In the genomic region with DNA sequence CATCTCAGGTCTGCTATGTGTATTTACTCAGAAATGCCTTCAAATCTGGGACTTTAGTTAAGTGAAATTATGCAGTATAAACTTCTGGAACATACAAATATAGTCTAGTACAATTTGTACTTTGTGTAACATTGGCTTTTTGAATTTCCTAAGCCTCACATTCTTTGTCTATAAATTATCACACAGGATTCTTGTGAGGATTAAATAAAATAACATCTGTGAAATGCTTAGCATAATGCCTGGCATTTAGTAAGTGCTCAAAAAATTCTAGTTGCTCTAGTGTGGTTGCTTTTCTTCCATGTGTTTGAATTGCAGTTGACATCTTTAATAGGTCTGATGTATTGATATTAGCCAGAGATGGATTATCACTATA, we compare ENCODE assay signal across 13 cellular contexts. TPM values are rescaled to one million over a fixed set of nuclear protein-coding genes. Genes with fewer than 3 reads are reported as not detected.
A peak's percentile ranks its signal among the peaks of the same experiment; 100 is the strongest.
DNase-seq lines count a peak whose midpoint lies in the region; ATAC-seq and TF ChIP-seq lines count a peak whose summit lies in the region.
"Had no signal": no experiment of that assay in that cellular context is flagged by ENCODE, and none has a peak within 500 bp of the region (broad histone marks: within the 10 kb centered on the region; RNA-seq: fewer than 3 reads in every experiment).

No MANE protein-coding gene starts in this region.

- peaks cover 2 to 7% of the 10 kb centered on the region in 2 experiments for H3K36me3 ChIP-seq in trophoblast cell (ENCODE audit: control insufficient read depth in 1 of 2, insufficient read depth in 2 of 2, low read length in 2 of 2)

- no peak overlapping the region for H4K91ac ChIP-seq in trophoblast cell (ENCODE audit: low read depth, low read length)

- POLR2A ChIA-PET in activated naive CD8-positive, alpha-beta T cell treated with anti-CD3 and anti-CD28 coated beads, Interleukin-2, amount 10 ng/mL, durations not matched to agents 7 days and 5 days (lab: Charles Lee): interaction anchor here (5.9 kb wide), 1 partner anchor 43 kb away, joined by 177 read pairs; the partner anchor contains the start of gene MAT2B
- POLR2A ChIA-PET in activated CD4-positive, alpha-beta memory T cell treated with anti-CD3 and anti-CD28 coated beads for 36 hours (lab: Charles Lee): interaction anchor here (0.7 to 6.2 kb wide), 2 partner anchors 34 to 44 kb away, joined by 3 to 235 read pairs; partner anchors contain the start of gene MAT2B

- H4K8ac ChIP-seq in trophoblast cell (ENCODE audit: low read depth, low read length): no peak overlapping the region

- H3K18ac ChIP-seq in trophoblast cell (ENCODE audit: low read length): no peak overlapping the region

- DNase-seq in activated naive CD8-positive, alpha-beta T cell treated with anti-CD3 and anti-CD28 coated beads, Interleukin-2, amount 10 ng/mL, durations not matched to agents 7 days and 5 days: no peak
- no peak for DNase-seq in activated naive CD8-positive, alpha-beta T cell treated with anti-CD3 and anti-CD28 coated beads, Interleukin-2, amount 50 U/mL, for 24 hours
- DNase-seq in activated CD4-positive, alpha-beta memory T cell treated with anti-CD3 and anti-CD28 coated beads for 36 hours: no peak
- no peak for DNase-seq in osteocyte (ENCODE audit: extremely low spot score, unreplicated experiment)
- no peak for DNase-seq in NCI-H2196 (lab: John Stamatoyannopoulos, UW; ENCODE audit: unreplicated experiment)
- DNase-seq in trophoblast cell: no peak
- DNase-seq: activated CD4-positive, alpha-beta T cell treated with anti-CD3 and anti-CD28 coated beads, Interleukin-2, amount 50 U/mL, for 4 hours; GF-D8; hippocampal formation; NCI-H1417 treated with DMSO at 0.1 percent for 48 hours; NCI-H524 treated with DMSO at 0.1 percent for 48 hours; stimulated activated CD4-positive, alpha-beta T cell treated with anti-CD3 and anti-CD28 coated beads, Interleukin-4, amount 100 ng/mL, for 4 hours had no signal

- CTCF ChIA-PET in activated CD4-positive, alpha-beta memory T cell treated with anti-CD3 and anti-CD28 coated beads for 36 hours (lab: Charles Lee): interaction anchor here (0.6 to 1.0 kb wide), 2 partner anchors 26 to 47 kb away, joined by 3 read pairs; partner anchors contain the start of gene CCNG1

- H2BK120ac ChIP-seq in trophoblast cell (ENCODE audit: insufficient read depth, low read length, poor library complexity): no peak overlapping the region

- H3K27ac ChIP-seq in trophoblast cell (ENCODE audit: low read depth, low read length): no peak overlapping the region

- peak overlapping the region; percentile 99 for H3K4me3 Mint-ChIP-seq in activated naive CD8-positive, alpha-beta T cell treated with anti-CD3 and anti-CD28 coated beads, Interleukin-2, amount 10 ng/mL, durations not matched to agents 7 days and 5 days
- no peak overlapping the region for H3K4me3 Mint-ChIP-seq in activated naive CD8-positive, alpha-beta T cell treated with anti-CD3 and anti-CD28 coated beads, Interleukin-2, amount 50 U/mL, for 24 hours
- H3K4me3 Mint-ChIP-seq in activated CD4-positive, alpha-beta memory T cell treated with anti-CD3 and anti-CD28 coated beads for 36 hours: no peak overlapping the region
- no peak overlapping the region for H3K4me3 Mint-ChIP-seq in osteocyte (ENCODE audit: unreplicated experiment)

- no peak for TF ChIP-seq CTCF in osteocyte (IDR thresholded peaks at IDR 0.05)

- no peak overlapping the region for H3K23ac ChIP-seq in trophoblast cell (ENCODE audit: low read length)

- no peak for ATAC-seq in activated naive CD8-positive, alpha-beta T cell treated with anti-CD3 and anti-CD28 coated beads, Interleukin-2, amount 10 ng/mL, durations not matched to agents 7 days and 5 days (ENCODE audit: low read depth)
- ATAC-seq in activated naive CD8-positive, alpha-beta T cell treated with anti-CD3 and anti-CD28 coated beads, Interleukin-2, amount 50 U/mL, for 24 hours: no peak

- no peak overlapping the region for H3K14ac ChIP-seq in trophoblast cell (ENCODE audit: low read length)

- H2BK5ac ChIP-seq in trophoblast cell (ENCODE audit: low read depth, low read length, poor library complexity): no peak overlapping the region

- H3K27me3 Mint-ChIP-seq in activated naive CD8-positive, alpha-beta T cell treated with anti-CD3 and anti-CD28 coated beads, Interleukin-2, amount 10 ng/mL, durations not matched to agents 7 days and 5 days: no peaks in the 10 kb centered on the region
- H3K27me3 Mint-ChIP-seq in activated naive CD8-positive, alpha-beta T cell treated with anti-CD3 and anti-CD28 coated beads, Interleukin-2, amount 50 U/mL, for 24 hours: peaks cover 3% of the 10 kb centered on the region
- H3K27me3 Mint-ChIP-seq in activated CD4-positive, alpha-beta memory T cell treated with anti-CD3 and anti-CD28 coated beads for 36 hours: peaks cover 4% of the 10 kb centered on the region
- no peaks in the 10 kb centered on the region for H3K27me3 Mint-ChIP-seq in osteocyte (ENCODE audit: unreplicated experiment)

- H3K79me1 ChIP-seq in trophoblast cell (ENCODE audit: low read length): peaks cover 16% of the 10 kb centered on the region

- no peak overlapping the region for H3K4me3 ChIP-seq in trophoblast cell (ENCODE audit: low read depth, low read length)
- H3K4me3 ChIP-seq: lung had no signal

- no peaks in the 10 kb centered on the region for H3K4me1 ChIP-seq in trophoblast cell (ENCODE audit: control insufficient read depth in 1 of 2, insufficient read depth in 2 of 2, low read length in 2 of 2)

- H2BK12ac ChIP-seq in trophoblast cell (ENCODE audit: low read length): no peak overlapping the region

- no peak overlapping the region for H3K9ac ChIP-seq in trophoblast cell (ENCODE audit: low read length)

- no peak overlapping the region for H3K4me2 ChIP-seq in trophoblast cell (ENCODE audit: low read length)

- no peaks in the 10 kb centered on the region for H3K9me3 ChIP-seq in trophoblast cell (ENCODE audit: insufficient read depth, low read depth, low read length)

- no peak overlapping the region for H2AFZ ChIP-seq in trophoblast cell (ENCODE audit: insufficient read depth, low read length, poor library complexity)

- H3K27ac Mint-ChIP-seq in activated naive CD8-positive, alpha-beta T cell treated with anti-CD3 and anti-CD28 coated beads, Interleukin-2, amount 10 ng/mL, durations not matched to agents 7 days and 5 days: peak overlapping the region; percentile 99
- H3K27ac Mint-ChIP-seq in activated naive CD8-positive, alpha-beta T cell treated with anti-CD3 and anti-CD28 coated beads, Interleukin-2, amount 50 U/mL, for 24 hours: no peak overlapping the region
- peak overlapping the region; percentile 33 for H3K27ac Mint-ChIP-seq in activated CD4-positive, alpha-beta memory T cell treated with anti-CD3 and anti-CD28 coated beads for 36 hours
- peak overlapping the region; percentile 92 for H3K27ac Mint-ChIP-seq in osteocyte (ENCODE audit: unreplicated experiment)

- H3K27me3 ChIP-seq in trophoblast cell (ENCODE audit: insufficient read depth, low read length): no peaks in the 10 kb centered on the region

- H3K4me1 Mint-ChIP-seq in activated naive CD8-positive, alpha-beta T cell treated with anti-CD3 and anti-CD28 coated beads, Interleukin-2, amount 10 ng/mL, durations not matched to agents 7 days and 5 days: peaks cover 21% of the 10 kb centered on the region
- peaks cover 24% of the 10 kb centered on the region for H3K4me1 Mint-ChIP-seq in activated naive CD8-positive, alpha-beta T cell treated with anti-CD3 and anti-CD28 coated beads, Interleukin-2, amount 50 U/mL, for 24 hours
- peaks cover 24% of the 10 kb centered on the region for H3K4me1 Mint-ChIP-seq in activated CD4-positive, alpha-beta memory T cell treated with anti-CD3 and anti-CD28 coated beads for 36 hours (ENCODE audit: low read depth)
- H3K4me1 Mint-ChIP-seq in osteocyte (ENCODE audit: unreplicated experiment): peaks cover 37% of the 10 kb centered on the region

- no peak overlapping the region for H3K4ac ChIP-seq in trophoblast cell (ENCODE audit: low read depth, low read length)

- no peaks in the 10 kb centered on the region for H3K9me3 Mint-ChIP-seq in activated naive CD8-positive, alpha-beta T cell treated with anti-CD3 and anti-CD28 coated beads, Interleukin-2, amount 10 ng/mL, durations not matched to agents 7 days and 5 days
- no peaks in the 10 kb centered on the region for H3K9me3 Mint-ChIP-seq in activated naive CD8-positive, alpha-beta T cell treated with anti-CD3 and anti-CD28 coated beads, Interleukin-2, amount 50 U/mL, for 24 hours
- no peaks in the 10 kb centered on the region for H3K9me3 Mint-ChIP-seq in activated CD4-positive, alpha-beta memory T cell treated with anti-CD3 and anti-CD28 coated beads for 36 hours
- H3K9me3 Mint-ChIP-seq in osteocyte (ENCODE audit: unreplicated experiment): no peaks in the 10 kb centered on the region

- H3K36me3 Mint-ChIP-seq in activated naive CD8-positive, alpha-beta T cell treated with anti-CD3 and anti-CD28 coated beads, Interleukin-2, amount 10 ng/mL, durations not matched to agents 7 days and 5 days: peaks cover 17% of the 10 kb centered on the region
- H3K36me3 Mint-ChIP-seq in activated naive CD8-positive, alpha-beta T cell treated with anti-CD3 and anti-CD28 coated beads, Interleukin-2, amount 50 U/mL, for 24 hours (ENCODE audit: low read depth): peaks cover 30% of the 10 kb centered on the region
- peaks cover 31% of the 10 kb centered on the region for H3K36me3 Mint-ChIP-seq in activated CD4-positive, alpha-beta memory T cell treated with anti-CD3 and anti-CD28 coated beads for 36 hours
- H3K36me3 Mint-ChIP-seq in osteocyte (ENCODE audit: unreplicated experiment): no peaks in the 10 kb centered on the region

- no peak overlapping the region for H4K12ac ChIP-seq in trophoblast cell (ENCODE audit: low read depth, low read length)

- intact Hi-C loops in activated CD4-positive, alpha-beta memory T cell treated with anti-CD3 and anti-CD28 coated beads for 36 hours (cut with micrococcal nuclease): no loop called here

- no peak overlapping the region for H2AK5ac ChIP-seq in trophoblast cell (ENCODE audit: low read length)

- peaks cover 8% of the 10 kb centered on the region for H3K79me2 ChIP-seq in trophoblast cell (ENCODE audit: control insufficient read depth, insufficient read depth, low read length, poor library complexity)

RNA-seq across cellular contexts. Expression of gene HMMR, which starts 2.6 kb away (rescaled TPM):
- total RNA-seq in activated naive CD8-positive, alpha-beta T cell treated with anti-CD3 and anti-CD28 coated beads, Interleukin-2, amount 10 ng/mL, durations not matched to agents 7 days and 5 days: 10 to 100 TPM; 50.5 to 54.5 TPM
- total RNA-seq in activated CD4-positive, alpha-beta memory T cell treated with anti-CD3 and anti-CD28 coated beads for 36 hours: 100 to 1,000 TPM; 109 to 118 TPM
- total RNA-seq in osteocyte: 4.5 and 5.5 TPM in 2 replicates
- 33.1 and 37.3 TPM in 2 replicates for polyA plus RNA-seq in trophoblast cell (2013)

RNA-seq across cellular contexts. Expression of gene NUDCD2, which starts 3.1 kb away (rescaled TPM):
- 10 to 100 TPM; 36.2 to 37.1 TPM for total RNA-seq in activated naive CD8-positive, alpha-beta T cell treated with anti-CD3 and anti-CD28 coated beads, Interleukin-2, amount 10 ng/mL, durations not matched to agents 7 days and 5 days
- total RNA-seq in activated CD4-positive, alpha-beta memory T cell treated with anti-CD3 and anti-CD28 coated beads for 36 hours: 10 to 100 TPM; 46.4 to 48.6 TPM
- 25.1 and 30.0 TPM in 2 replicates for total RNA-seq in osteocyte
- polyA plus RNA-seq in trophoblast cell (2013): 10.6 and 11.6 TPM in 2 replicates

RNA-seq across cellular contexts. Expression of gene CCNG1, which starts 25.7 kb away (rescaled TPM):
- 100 to 1,000 TPM; 138 to 144 TPM for total RNA-seq in activated naive CD8-positive, alpha-beta T cell treated with anti-CD3 and anti-CD28 coated beads, Interleukin-2, amount 10 ng/mL, durations not matched to agents 7 days and 5 days
- total RNA-seq in activated CD4-positive, alpha-beta memory T cell treated with anti-CD3 and anti-CD28 coated beads for 36 hours: 100 to 1,000 TPM; 139 to 164 TPM
- 163 and 165 TPM in 2 replicates for total RNA-seq in osteocyte
- 137 and 142 TPM in 2 replicates for polyA plus RNA-seq in trophoblast cell (2013)

RNA-seq across cellular contexts. Expression of gene MAT2B, which starts 42.4 kb away (rescaled TPM):
- total RNA-seq in activated naive CD8-positive, alpha-beta T cell treated with anti-CD3 and anti-CD28 coated beads, Interleukin-2, amount 10 ng/mL, durations not matched to agents 7 days and 5 days: 100 to 1,000 TPM in 1 of 2 experiments, 10 to 100 TPM in 1; 98.7 to 101 TPM
- 100 to 1,000 TPM; 114 to 122 TPM for total RNA-seq in activated CD4-positive, alpha-beta memory T cell treated with anti-CD3 and anti-CD28 coated beads for 36 hours
- total RNA-seq in osteocyte: 45.9 and 47.0 TPM in 2 replicates
- 21.8 TPM in 2 replicates for polyA plus RNA-seq in trophoblast cell (2013)
